Comparison of ENCODE assay signal across 27 cellular contexts in the genomic region with DNA sequence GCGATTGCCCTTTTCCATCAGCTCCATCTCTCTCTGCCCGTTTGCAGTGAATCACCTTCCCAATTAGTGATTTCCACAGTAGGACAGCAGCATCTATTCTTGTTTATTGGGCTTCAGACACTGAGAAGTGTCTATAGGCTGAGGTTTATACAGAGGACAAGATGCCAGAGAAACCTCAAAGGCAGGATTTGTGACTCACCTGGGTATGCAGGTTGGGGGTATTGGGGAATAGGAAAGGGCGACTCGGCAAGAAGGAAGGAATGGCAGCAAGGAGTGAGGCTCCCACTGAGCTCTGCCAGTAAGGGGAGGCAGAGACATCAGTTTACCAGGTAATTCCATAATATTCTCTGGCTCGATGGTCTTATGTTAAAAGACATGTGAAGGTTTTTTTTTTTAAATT. TPM values are rescaled to one million over a fixed set of nuclear protein-coding genes. Genes with fewer than 3 reads are reported as not detected.
"Had no signal": no experiment of that assay in that cellular context is flagged by ENCODE, and none has a peak within 500 bp of the region (broad histone marks: within the 10 kb centered on the region; RNA-seq: fewer than 3 reads in every experiment).

No MANE protein-coding gene starts in this region.

- H3K79me2 ChIP-seq: hepatocyte had no signal

- H3K27me3 Mint-ChIP-seq: naive thymus-derived CD8-positive, alpha-beta T cell; progenitor cell of endocrine pancreas; stimulated activated memory B cell treated with anti-CD40 and anti-IgM and Interleukin-4, amounts not matched to agents 10 μg/mL and 1 μg/mL and 100 μg/mL, for 72 hours; stimulated activated naive CD8-positive, alpha-beta T cell treated with anti-CD3 and anti-CD28 coated beads, Interleukin-15, amount 100 ng/mL, for 72 hours had no signal

- H3K9me3 Mint-ChIP-seq: naive thymus-derived CD8-positive, alpha-beta T cell; nephron; neural crest cell; stimulated activated memory B cell treated with anti-CD40 and anti-IgM and Interleukin-4, amounts not matched to agents 10 μg/mL and 1 μg/mL and 100 μg/mL, for 72 hours; stimulated activated naive CD8-positive, alpha-beta T cell treated with anti-CD3 and anti-CD28 coated beads, Interleukin-15, amount 100 ng/mL, for 72 hours had no signal

- H3K27ac ChIP-seq: heart right ventricle, hepatocyte, left lung, lower lobe of right lung, neutrophil, ovary, right atrium auricular region, right lobe of liver, thyroid gland, transverse colon, upper lobe of right lung had no signal

- H3K4me2 ChIP-seq: hepatocyte, smooth muscle cell had no signal

- ATAC-seq: heart right ventricle; left colon; left lung; lower lobe of right lung; naive thymus-derived CD8-positive, alpha-beta T cell; right lobe of liver; stimulated activated memory B cell treated with anti-CD40 and anti-IgM and Interleukin-4, amounts not matched to agents 10 μg/mL and 1 μg/mL and 100 μg/mL, for 72 hours; stimulated activated naive CD8-positive, alpha-beta T cell treated with anti-CD3 and anti-CD28 coated beads, Interleukin-15, amount 100 ng/mL, for 72 hours; upper lobe of right lung had no signal

- H3K4me1 ChIP-seq: left lung, lower lobe of right lung, right lobe of liver, transverse colon had no signal

- H3K4me3 ChIP-seq: heart right ventricle, hepatocyte, left lung, lower lobe of right lung, ovary, right atrium auricular region, right lobe of liver, smooth muscle cell, thyroid gland, transverse colon, upper lobe of right lung had no signal

- H3K36me3 Mint-ChIP-seq: naive thymus-derived CD8-positive, alpha-beta T cell; stimulated activated memory B cell treated with anti-CD40 and anti-IgM and Interleukin-4, amounts not matched to agents 10 μg/mL and 1 μg/mL and 100 μg/mL, for 72 hours had no signal

- H3K27ac Mint-ChIP-seq: naive thymus-derived CD8-positive, alpha-beta T cell; nephron; progenitor cell of endocrine pancreas; stimulated activated memory B cell treated with anti-CD40 and anti-IgM and Interleukin-4, amounts not matched to agents 10 μg/mL and 1 μg/mL and 100 μg/mL, for 72 hours; stimulated activated naive CD8-positive, alpha-beta T cell treated with anti-CD3 and anti-CD28 coated beads, Interleukin-15, amount 100 ng/mL, for 72 hours had no signal

- H3K4me3 Mint-ChIP-seq: naive thymus-derived CD8-positive, alpha-beta T cell; nephron; neural crest cell; stimulated activated memory B cell treated with anti-CD40 and anti-IgM and Interleukin-4, amounts not matched to agents 10 μg/mL and 1 μg/mL and 100 μg/mL, for 72 hours; stimulated activated naive CD8-positive, alpha-beta T cell treated with anti-CD3 and anti-CD28 coated beads, Interleukin-15, amount 100 ng/mL, for 72 hours had no signal

- H3K27me3 ChIP-seq: heart right ventricle, hepatocyte, left lung, neutrophil, ovary, right atrium auricular region, right lobe of liver, thyroid gland, transverse colon, upper lobe of right lung had no signal

- H3K4me1 Mint-ChIP-seq: naive thymus-derived CD8-positive, alpha-beta T cell; neural crest cell; stimulated activated memory B cell treated with anti-CD40 and anti-IgM and Interleukin-4, amounts not matched to agents 10 μg/mL and 1 μg/mL and 100 μg/mL, for 72 hours; stimulated activated naive CD8-positive, alpha-beta T cell treated with anti-CD3 and anti-CD28 coated beads, Interleukin-15, amount 100 ng/mL, for 72 hours had no signal

- DNase-seq: heart right ventricle; kidney; left colon; left lung; lower lobe of right lung; naive thymus-derived CD8-positive, alpha-beta T cell; ovary; right lobe of liver; stimulated activated CD4-positive, alpha-beta T cell treated with anti-CD3 and anti-CD28 coated beads, Interleukin-1b, Interleukin-23, amount 100 ng/mL, for 48 hours; stimulated activated CD4-positive, alpha-beta T cell treated with anti-CD3 and anti-CD28 coated beads, Interleukin-2, amount 100 ng/mL, for 48 hours; stimulated activated CD4-positive, alpha-beta T cell treated with anti-CD3 and anti-CD28 coated beads, Interleukin-4, amount 100 ng/mL, for 4 hours; stimulated activated CD8-positive, alpha-beta memory T cell treated with anti-CD3 and anti-CD28 coated beads, Interleukin-4, amount 100 ng/mL, for 48 hours; stimulated activated naive CD4-positive, alpha-beta T cell treated with Interleukin-2 at 50 U/mL for 16 hours; stimulated activated naive CD8-positive, alpha-beta T cell treated with anti-CD3 and anti-CD28 coated beads, Interleukin-15, amount 100 ng/mL, for 72 hours; substantia nigra; thyroid gland; transverse colon; upper lobe of right lung had no signal

- FAIRE-seq: kidney, urothelium cell line had no signal

- H3K9me3 ChIP-seq: heart right ventricle, left lung, lower lobe of right lung, neutrophil, ovary, right atrium auricular region, right lobe of liver, thyroid gland, transverse colon, upper lobe of right lung had no signal

- H2AFZ ChIP-seq: hepatocyte had no signal

- H3K36me3 ChIP-seq: heart right ventricle, left lung, lower lobe of right lung, neutrophil, ovary, right atrium auricular region, right lobe of liver, thyroid gland, transverse colon, upper lobe of right lung had no signal

RNA-seq across cellular contexts. Expression of a gene that starts 25.3 kb away (rescaled TPM):
- total RNA-seq: naive thymus-derived CD8-positive, alpha-beta T cell had no signal
- polyA plus RNA-seq: naive thymus-derived CD8-positive, alpha-beta T cell had no signal
